8 cellular contexts compared by ENCODE assay signal in the genomic region with DNA sequence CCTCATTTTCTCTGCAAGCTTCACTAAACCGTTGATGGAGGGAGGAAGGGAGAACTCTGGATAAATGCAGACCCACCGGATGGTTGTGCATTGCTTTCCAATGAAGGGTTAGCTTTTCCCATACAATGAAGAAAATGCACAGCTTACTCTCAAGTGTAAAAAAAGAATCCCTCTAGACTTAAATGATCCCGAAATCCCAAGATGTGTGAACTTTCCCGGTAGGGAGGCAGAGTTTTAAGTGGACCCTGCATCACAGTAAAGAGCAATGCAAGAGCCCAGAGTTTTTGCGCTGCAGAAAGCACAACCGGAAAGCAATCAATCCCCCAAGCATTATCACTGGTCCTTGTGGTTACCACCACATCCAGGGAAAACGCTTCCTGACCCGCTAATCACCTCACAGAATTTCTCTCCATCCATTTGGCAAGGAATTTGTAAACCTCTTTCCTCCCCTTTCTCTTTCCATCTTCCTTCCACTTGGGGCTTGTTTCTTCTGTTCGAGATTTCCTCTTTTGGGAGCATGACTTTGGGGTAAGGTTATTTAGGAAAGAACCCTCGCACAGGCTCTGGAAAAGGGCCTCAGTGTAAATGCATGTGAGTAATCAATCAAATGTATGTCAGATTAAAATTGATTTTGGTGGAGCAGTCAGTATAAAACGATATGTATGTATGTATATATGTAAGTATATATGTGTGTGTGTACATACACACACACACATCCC. TPM values are rescaled to one million over a fixed set of nuclear protein-coding genes. Genes with fewer than 3 reads are reported as not detected.
A peak's percentile ranks its signal among the peaks of the same experiment; 100 is the strongest.
DNase-seq lines count a peak whose midpoint lies in the region; ATAC-seq, FAIRE-seq and TF ChIP-seq lines count a peak whose summit lies in the region.

No MANE protein-coding gene starts in this region.

- H3K4me1 ChIP-seq in kidney (ENCODE audit: control insufficient read depth in 1 of 2, insufficient read depth in 1 of 2, low read depth in 1 of 2, low read length in 2 of 2) (peaks cover 3 to 15% of the 10 kb centered on the region in 2 donors), subcutaneous abdominal adipose tissue (ENCODE audit: control insufficient read depth in 5 of 5, insufficient read depth in 5 of 5, low read length in 5 of 5) (peaks cover 0 to 39% (median 28%) of the 10 kb centered on the region in 5 donors)

- peak; percentile 21 for DNase-seq in SIG-M5 treated with dmso at 0.1 percent for 504 hours (lab: John Stamatoyannopoulos, UW; ENCODE audit: unreplicated experiment)
- no peak for DNase-seq in SIG-M5 (lab: John Stamatoyannopoulos, UW)
- DNase-seq in amniotic epithelial cell (ENCODE audit: low read depth), result peak; percentile 36
- DNase-seq in kidney, result no peak
- DNase-seq in NCI-H1930 (lab: John Stamatoyannopoulos, UW), result no peak
- DNase-seq in NCI-H2081 treated with DMSO at 0.1 percent for 48 hours (lab: John Stamatoyannopoulos, UW), result no peak

- ATAC-seq in HG02571 (IDR thresholded peaks at IDR 0.05; ENCODE audit: unreplicated experiment), result no peak

- H3K27ac ChIP-seq in kidney (ENCODE audit: low read depth in 2 of 2, low read length in 2 of 2) (peak overlapping the region; percentile 61 to 73), subcutaneous abdominal adipose tissue (ENCODE audit: low read depth, low read length) (no peak overlapping the region)

- FAIRE-seq in kidney (lab: Jason Lieb, UNC), result no peak

- H3K36me3 ChIP-seq in kidney (ENCODE audit: control insufficient read depth in 1 of 2, insufficient read depth in 2 of 2, low read length in 2 of 2) (no peaks in the 10 kb centered on the region), subcutaneous abdominal adipose tissue (ENCODE audit: control insufficient read depth in 5 of 5, insufficient read depth in 5 of 5, low read length in 5 of 5) (no peaks in the 10 kb centered on the region)

- H3K9me3 ChIP-seq in kidney (ENCODE audit: control insufficient read depth in 1 of 2, low read length in 2 of 2) (no peaks in the 10 kb centered on the region), subcutaneous abdominal adipose tissue (ENCODE audit: control insufficient read depth in 5 of 5, low read length in 5 of 5) (no peaks in the 10 kb centered on the region)

- no peaks in the 10 kb centered on the region for H3K27me3 ChIP-seq in subcutaneous abdominal adipose tissue (ENCODE audit: control insufficient read depth in 5 of 5, insufficient read depth in 4 of 5, low read length in 5 of 5)

- peak overlapping the region; percentile 76 to 97 for H3K4me3 ChIP-seq in kidney (ENCODE audit: low read length in 2 of 2)
- H3K4me3 ChIP-seq in subcutaneous abdominal adipose tissue (ENCODE audit: low read depth in 1 of 5, low read length in 5 of 5), result peak overlapping the region; percentile 67 to 92 (median 84)

- H3K9ac ChIP-seq in kidney (ENCODE audit: low read length in 2 of 2), result peak overlapping the region in 1 of 2 donors; percentile 72
- peak overlapping the region; percentile 11 to 73 (median 51) for H3K9ac ChIP-seq in subcutaneous abdominal adipose tissue (ENCODE audit: low read length in 5 of 5)

- intact Hi-C loops in kidney (cut with DNase I), result no loop called here

- no peak for TF ChIP-seq CTCF in kidney (IDR thresholded peaks at IDR 0.05; ENCODE audit: borderline replicate concordance, extremely low read depth, insufficient read depth)

RNA-seq across cellular contexts. Expression of a gene that starts 1.4 kb away (rescaled TPM):
- total RNA-seq in kidney, result 14.7 TPM
- polyA plus RNA-seq in kidney (ENCODE audit: insufficient read depth, low read depth, low replicate concordance), result 13.6 TPM

RNA-seq across cellular contexts. Expression of a gene that starts 20.6 kb away (rescaled TPM):
- not detected for total RNA-seq in kidney
- polyA plus RNA-seq in kidney (ENCODE audit: insufficient read depth, low read depth, low replicate concordance), result not detected

Comparison
In these comparisons a context has a peak if more than half of its experiments do, and no peak if none do; other contexts are left out.
1. DNase-seq: peak in SIG-M5 treated with dmso at 0.1 percent for 504 hours (single experiment) and amniotic epithelial cell (single experiment); none in SIG-M5 (single experiment), kidney (single experiment), NCI-H1930 (0 of 2) and NCI-H2081 treated with DMSO at 0.1 percent for 48 hours (single experiment).